ENCODE assay signal across 10 cellular contexts in the genomic region with DNA sequence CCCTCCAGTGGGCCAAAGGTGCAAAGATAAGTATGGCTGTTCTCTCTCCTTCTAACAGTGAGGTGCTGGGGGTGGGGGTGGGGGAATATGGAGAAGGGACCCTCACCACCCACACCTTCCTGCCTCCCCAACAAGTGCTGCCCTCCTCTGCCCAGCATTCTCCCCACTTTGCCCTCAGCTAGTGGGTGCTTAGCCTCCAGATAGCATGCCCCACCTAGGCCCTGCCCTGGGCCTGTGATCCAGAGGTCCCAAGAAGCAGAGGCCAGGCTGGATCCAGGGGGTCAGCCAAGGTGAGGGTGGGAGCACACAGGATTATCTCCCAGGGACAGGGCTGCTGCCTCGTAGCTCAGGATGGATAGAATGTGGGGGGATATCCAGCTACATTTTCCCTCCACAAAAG. TPM values are rescaled to one million over a fixed set of nuclear protein-coding genes. Genes with fewer than 3 reads are reported as not detected.
DNase-seq lines count a peak whose midpoint lies in the region; ATAC-seq and TF ChIP-seq lines count a peak whose summit lies in the region.
"Had no signal": no experiment of that assay in that cellular context is flagged by ENCODE, and none has a peak within 500 bp of the region (broad histone marks: within the 10 kb centered on the region; RNA-seq: fewer than 3 reads in every experiment).

No MANE protein-coding gene starts in this region.

- H3K27ac ChIP-seq in lower lobe of right lung (no peak overlapping the region), transverse colon (peak overlapping the region; percentile 29 to 97 (median 92))

- no peak for DNase-seq in activated naive CD4-positive, alpha-beta T cell treated with anti-CD3 and anti-CD28 coated beads for 36 hours
- no peak for DNase-seq in activated naive CD4-positive, alpha-beta T cell treated with Interleukin-2 at 50 U/mL for 16 hours
- DNase-seq in astrocyte of the cerebellum (ENCODE audit: low read depth) (no peak), lower lobe of right lung (peak; percentile 42), transverse colon (no peak), NCI-H1694 treated with DMSO at 0.1 percent for 48 hours (lab: John Stamatoyannopoulos, UW) (no peak)
- no peak for DNase-seq in stimulated activated CD4-positive, alpha-beta T cell treated with anti-CD3 and anti-CD28 coated beads, Interleukin-1b, Interleukin-23, amount 100 ng/mL, for 48 hours
- DNase-seq: activated naive CD4-positive, alpha-beta T cell treated with anti-CD3 and anti-CD28 coated beads, Interleukin-2, amount 50 U/mL, for 16 hours had no signal

- CTCF ChIA-PET in activated naive CD4-positive, alpha-beta T cell treated with anti-CD3 and anti-CD28 coated beads for 36 hours (lab: Charles Lee) = interaction anchor here (0.6 to 1.7 kb wide), 3 partner anchors 35 to 62 kb away, joined by 3 to 6 read pairs (median 3); no protein-coding TSS in a partner anchor

- H3K9me3 Mint-ChIP-seq in activated naive CD4-positive, alpha-beta T cell treated with anti-CD3 and anti-CD28 coated beads for 36 hours = no peaks in the 10 kb centered on the region

- H3K4me3 ChIP-seq in astrocyte of the cerebellum (ENCODE audit: low read depth, low read length) = peak overlapping the region; percentile 74
- H3K4me3 ChIP-seq in lower lobe of right lung = peak overlapping the region; percentile 65
- peak overlapping the region in 3 of 4 donors; percentile 54 to 68 (median 68) for H3K4me3 ChIP-seq in transverse colon

- no peak overlapping the region for H3K27ac Mint-ChIP-seq in activated naive CD4-positive, alpha-beta T cell treated with anti-CD3 and anti-CD28 coated beads for 36 hours

- TF ChIP-seq CTCF in astrocyte of the cerebellum (IDR thresholded peaks at IDR 0.05; ENCODE audit: low read depth, low read length, missing control alignments) (no peak), lower lobe of right lung (IDR thresholded peaks at IDR 0.05) (no peak), transverse colon (IDR thresholded peaks at IDR 0.05) (no peak)

- in situ Hi-C loops in astrocyte of the cerebellum (cut with HindIII; ENCODE audit: low sequenced_read_pairs) (no loop called here), transverse colon (cut with MboI; ENCODE audit: low pct_ligation_motif_present in 1 of 4, low pct_unique_long_range_greater_than_20kb in 1 of 4, low sequenced_read_pairs in 3 of 4) (no loop called here)

- no peaks in the 10 kb centered on the region for H3K27me3 Mint-ChIP-seq in activated naive CD4-positive, alpha-beta T cell treated with anti-CD3 and anti-CD28 coated beads for 36 hours (ENCODE audit: low read depth)

- TF ChIP-seq EP300 in transverse colon (IDR thresholded peaks at IDR 0.05; ENCODE audit: low read depth) = no peak

- H3K4me1 ChIP-seq in lower lobe of right lung (peaks cover 49% of the 10 kb centered on the region), transverse colon (peaks cover 0 to 58% (median 33%) of the 10 kb centered on the region in 4 donors)

- peaks cover 3% of the 10 kb centered on the region for H3K36me3 Mint-ChIP-seq in activated naive CD4-positive, alpha-beta T cell treated with anti-CD3 and anti-CD28 coated beads for 36 hours (ENCODE audit: low read depth)

- peaks cover 33% of the 10 kb centered on the region for H3K4me1 Mint-ChIP-seq in activated naive CD4-positive, alpha-beta T cell treated with anti-CD3 and anti-CD28 coated beads for 36 hours (ENCODE audit: low read depth)

- H3K27me3 ChIP-seq in lower lobe of right lung (ENCODE audit: low read depth) (no peaks in the 10 kb centered on the region), transverse colon (no peaks in the 10 kb centered on the region)

- TF ChIP-seq POLR2A in transverse colon (IDR thresholded peaks at IDR 0.05) = no peak

- intact Hi-C loops in activated naive CD4-positive, alpha-beta T cell treated with anti-CD3 and anti-CD28 coated beads for 36 hours (cut with micrococcal nuclease) = loop anchor here (5.0 kb wide), 2 partner anchors 316 to 359 kb away; partner anchors contain the start of gene DNAAF9
- intact Hi-C loops in lower lobe of right lung (cut with DNase I) (no loop called here), transverse colon (cut with DNase I; ENCODE audit: low total_unique reads) (no loop called here)

- H3K36me3 ChIP-seq in lower lobe of right lung (peaks cover 5% of the 10 kb centered on the region), transverse colon (no peaks in the 10 kb centered on the region)

- WGBS in transverse colon (ENCODE audit: low coverage in 1 of 2), 2 donors = 58% methylated on average over 1 of the region's 1 CpG; no CpG with 5 or more reads in 1 of the 2 donors

- ATAC-seq in lower lobe of right lung = no peak
- ATAC-seq in HG02870 (IDR thresholded peaks at IDR 0.05; ENCODE audit: unreplicated experiment) = no peak

- H3K9me3 ChIP-seq in lower lobe of right lung = no peaks in the 10 kb centered on the region
- no peaks in the 10 kb centered on the region for H3K9me3 ChIP-seq in transverse colon

- peak overlapping the region; percentile 82 for H3K4me3 Mint-ChIP-seq in activated naive CD4-positive, alpha-beta T cell treated with anti-CD3 and anti-CD28 coated beads for 36 hours

RNA-seq across cellular contexts. Expression of gene ADISSP, which starts 1.2 kb away (rescaled TPM):
- 10 to 100 TPM; 47.9 to 50.4 TPM for total RNA-seq in activated naive CD4-positive, alpha-beta T cell treated with anti-CD3 and anti-CD28 coated beads for 36 hours
- total RNA-seq in lower lobe of right lung (33.2 TPM), transverse colon (10 to 100 TPM in 3 of 4 donors, 1 to 10 TPM in 1; 3.0 to 19.9 (median 16.3) TPM)

RNA-seq across cellular contexts. Expression of gene SPEF1, which starts 14.9 kb away (rescaled TPM):
- total RNA-seq in activated naive CD4-positive, alpha-beta T cell treated with anti-CD3 and anti-CD28 coated beads for 36 hours = not detected
- total RNA-seq in lower lobe of right lung (3.9 TPM), transverse colon (under 1 TPM in 1 of 4 donors, not detected in 3; 0.14 TPM)

RNA-seq across cellular contexts. Expression of gene CENPB, which starts 20.2 kb away (rescaled TPM):
- total RNA-seq in activated naive CD4-positive, alpha-beta T cell treated with anti-CD3 and anti-CD28 coated beads for 36 hours = 10 to 100 TPM; 29.1 to 30.3 TPM
- 76.2 TPM for total RNA-seq in lower lobe of right lung
- total RNA-seq in transverse colon = 10 to 100 TPM; 66.6 to 83.1 (median 72.8) TPM

RNA-seq across cellular contexts. Expression of gene CDC25B, which starts 29.7 kb away (rescaled TPM):
- total RNA-seq in activated naive CD4-positive, alpha-beta T cell treated with anti-CD3 and anti-CD28 coated beads for 36 hours = 10 to 100 TPM; 94.8 to 97.7 TPM
- total RNA-seq in lower lobe of right lung (97.7 TPM), transverse colon (10 to 100 TPM; 14.1 to 89.4 (median 39.5) TPM)

RNA-seq across cellular contexts. Expression of gene HSPA12B, which starts 33.9 kb away (rescaled TPM):
- not detected for total RNA-seq in activated naive CD4-positive, alpha-beta T cell treated with anti-CD3 and anti-CD28 coated beads for 36 hours
- total RNA-seq in lower lobe of right lung (36.9 TPM), transverse colon (1 to 10 TPM in 3 of 4 donors, under 1 TPM in 1; 0.75 to 4.1 (median 2.7) TPM)
- total RNA-seq: myocyte had no signal
